27 cellular contexts compared by ENCODE assay signal in genomic region chr11:65216830-65217229, GRCh38. TPM values are rescaled to one million over a fixed set of nuclear protein-coding genes. Genes with fewer than 3 reads are reported as not detected.
DNase-seq lines count a peak whose midpoint lies in the region; ATAC-seq, FAIRE-seq and TF ChIP-seq lines count a peak whose summit lies in the region.
"Had no signal": no experiment of that assay in that cellular context is flagged by ENCODE, and none has a peak within 500 bp of the region (broad histone marks: within the 10 kb centered on the region; RNA-seq: fewer than 3 reads in every experiment).

No MANE protein-coding gene starts in this region.

- no peak for TF ChIP-seq CTCF in Panc1 (IDR thresholded peaks at IDR 0.05)
- TF ChIP-seq CTCF in HepG2 (CRISPR knock-in tag; IDR thresholded peaks at IDR 0.05), result no peak
- no peak for TF ChIP-seq CTCF in lower lobe of right lung (IDR thresholded peaks at IDR 0.05)
- no peak for TF ChIP-seq CTCF in CD14-positive monocyte (IDR thresholded peaks at IDR 0.05)

- no peak overlapping the region for H2AFZ ChIP-seq in HepG2 (ENCODE audit: low read length)

- TF ChIP-seq EP300 in HepG2 (IDR thresholded peaks at IDR 0.05; ENCODE audit: low read depth in 2 of 2, low read length in 2 of 2), result no peak
- TF ChIP-seq EP300 in HepG2 (CRISPR knock-in tag; IDR thresholded peaks at IDR 0.05; ENCODE audit: borderline replicate concordance), result no peak

- DNase-seq in stimulated activated naive CD8-positive, alpha-beta T cell treated with anti-CD3 and anti-CD28 coated beads, Interleukin-15, Interleukin-2, amounts not matched to agents 100 U/mL and 50 U/mL, for 24 hours, result no peak
- DNase-seq in stimulated activated naive CD8-positive, alpha-beta T cell treated with anti-CD3 and anti-CD28 coated beads, Interleukin-15, amount 100 ng/mL, for 72 hours, result no peak
- DNase-seq in Panc1 (ENCODE audit: low read depth, low spot score) (no peak), HepG2 (ENCODE audit: low spot score) (no peak), urothelium cell line (ENCODE audit: low spot score) (peak; percentile 3), lower lobe of right lung (no peak), CD14-positive monocyte (ENCODE audit: low spot score) (no peak)
- DNase-seq in activated effector memory CD4-positive, alpha-beta T cell treated with Interleukin-2 at 50 U/mL for 16 hours, result no peak
- DNase-seq: activated CD4-positive, alpha-beta T cell treated with anti-CD3 and anti-CD28 coated beads, Interleukin-2, amount 50 U/mL, for 1 hour; activated T-cell treated with anti-CD3 and anti-CD28 coated beads, Interleukin-2, amount 50 U/mL, for 48 hours; CD4-positive, alpha-beta memory T cell; DMS153; GF-D8; NCI-H1436 treated with DMSO at 0.1 percent for 48 hours; posterior cingulate gyrus; SHP77 treated with DMSO at 0.1 percent for 48 hours; stimulated activated CD4-positive, alpha-beta T cell treated with anti-CD3 and anti-CD28 coated beads, Interleukin-1b, Interleukin-23, amount 100 ng/mL, for 48 hours; stimulated activated naive CD4-positive, alpha-beta T cell had no signal

- H3K27ac Mint-ChIP-seq in stimulated activated naive CD8-positive, alpha-beta T cell treated with anti-CD3 and anti-CD28 coated beads, Interleukin-15, amount 100 ng/mL, for 72 hours, result peak overlapping the region in 1 of 2 donors; percentile 84
- no peak overlapping the region for H3K27ac Mint-ChIP-seq in CD14-positive monocyte
- H3K27ac Mint-ChIP-seq: brain, mesothelial cell of epicardium had no signal

- H3K4me3 ChIP-seq in Panc1 (ENCODE audit: low read depth in 2 of 2, low read length in 2 of 2) (no peak overlapping the region), HepG2 (replicated peaks in 1 of 3; ENCODE audit: insufficient read depth in 1 of 3, low read depth in 2 of 3, low read length in 3 of 3) (no peak overlapping the region), lower lobe of right lung (no peak overlapping the region)
- H3K4me3 ChIP-seq: tibial nerve had no signal

- H3K27me3 ChIP-seq in Panc1 (ENCODE audit: control insufficient read depth, insufficient read depth, low read length), result no peaks in the 10 kb centered on the region
- H3K27me3 ChIP-seq in HepG2 (ENCODE audit: control insufficient read depth in 1 of 2, insufficient read depth in 2 of 2, low read length in 2 of 2), result peaks cover 0 to 4% of the 10 kb centered on the region in 2 experiments; a peak in 1 of 5 replicates
- H3K27me3 ChIP-seq in lower lobe of right lung (ENCODE audit: low read depth), result no peaks in the 10 kb centered on the region
- H3K27me3 ChIP-seq: tibial nerve had no signal

- no peaks in the 10 kb centered on the region for H4K20me1 ChIP-seq in HepG2 (ENCODE audit: insufficient read depth, low read length)

- CTCF ChIA-PET in Panc1 (lab: Charles Lee), result no interaction called here
- CTCF ChIA-PET in HepG2 (lab: Yijun Ruan, JAX; ENCODE audit: low intra/inter-chr PET ratio, low total read pairs), result no interaction called here

- BruUV-seq in Panc1 (replicated peaks; lab: Mats Ljungman, UMichigan) (no TSS peak), HepG2 (replicated peaks; lab: Mats Ljungman, UMichigan) (no TSS peak)

- FAIRE-seq in HepG2 (lab: Jason Lieb, UNC), result no peak
- no peak for FAIRE-seq in urothelium cell line (lab: Jason Lieb, UNC)
- FAIRE-seq: colon, H54 had no signal

- H3K9me3 ChIP-seq in Panc1 (ENCODE audit: control insufficient read depth, insufficient read depth, low read depth, low read length), result no peaks in the 10 kb centered on the region
- no peaks in the 10 kb centered on the region for H3K9me3 ChIP-seq in HepG2 (ENCODE audit: low read length)
- H3K9me3 ChIP-seq in lower lobe of right lung, result no peaks in the 10 kb centered on the region
- H3K9me3 ChIP-seq: tibial nerve had no signal

- 52% methylated on average over 5 of the region's 6 CpGs for WGBS in HepG2 (ENCODE audit: low lambda C conversion rate)

- no peak for TF ChIP-seq POLR2A in HepG2 (IDR thresholded peaks at IDR 0.05; ENCODE audit: insufficient read depth in 1 of 2, low read depth in 2 of 2, low read length in 2 of 2)

- peak overlapping the region in 1 of 2 donors; percentile 39 for H3K4me3 Mint-ChIP-seq in stimulated activated naive CD8-positive, alpha-beta T cell treated with anti-CD3 and anti-CD28 coated beads, Interleukin-15, amount 100 ng/mL, for 72 hours
- no peak overlapping the region for H3K4me3 Mint-ChIP-seq in CD14-positive monocyte
- H3K4me3 Mint-ChIP-seq: brain; CD4-positive, alpha-beta memory T cell; mesothelial cell of epicardium; natural killer cell treated with Interleukin-12 subunit alpha and Interleukin-12 subunit beta and Interleukin-15 and Interleukin-18, amount 100 ng/mL, for 72 hours had no signal

- intact Hi-C loops in Panc1 (cut with micrococcal nuclease; ENCODE audit: unreplicated experiment) (no loop called here), HepG2 (cut with micrococcal nuclease; ENCODE audit: unreplicated experiment) (no loop called here), lower lobe of right lung (cut with DNase I) (no loop called here), CD14-positive monocyte (cut with micrococcal nuclease) (no loop called here)

- POLR2A ChIA-PET in Panc1 (lab: Charles Lee), result no interaction called here
- POLR2A ChIA-PET in HepG2 (lab: Yijun Ruan, JAX), result no interaction called here

- H3K9me3 Mint-ChIP-seq in stimulated activated naive CD8-positive, alpha-beta T cell treated with anti-CD3 and anti-CD28 coated beads, Interleukin-15, amount 100 ng/mL, for 72 hours, result peaks cover 0 to 7% of the 10 kb centered on the region in 2 donors
- no peaks in the 10 kb centered on the region for H3K9me3 Mint-ChIP-seq in CD14-positive monocyte
- H3K9me3 Mint-ChIP-seq: CD4-positive, alpha-beta memory T cell; mesothelial cell of epicardium had no signal

- TF ChIP-seq RAD21 in HepG2 (CRISPR knock-in tag; IDR thresholded peaks at IDR 0.05), result no peak

- H3K36me3 ChIP-seq in Panc1 (ENCODE audit: control insufficient read depth, insufficient read depth, low read length) (no peaks in the 10 kb centered on the region), HepG2 (replicated peaks in 1 of 2; ENCODE audit: control insufficient read depth in 1 of 2, insufficient read depth in 2 of 2, low read length in 2 of 2) (no peaks in the 10 kb centered on the region), lower lobe of right lung (peaks cover 4% of the 10 kb centered on the region)

- H3K27me3 Mint-ChIP-seq in stimulated activated naive CD8-positive, alpha-beta T cell treated with anti-CD3 and anti-CD28 coated beads, Interleukin-15, amount 100 ng/mL, for 72 hours, result no peaks in the 10 kb centered on the region
- peaks cover 0 to 6% (median 5%) of the 10 kb centered on the region in 3 donors for H3K27me3 Mint-ChIP-seq in CD14-positive monocyte (ENCODE audit: low read depth in 3 of 3)
- H3K27me3 Mint-ChIP-seq: brain; CD4-positive, alpha-beta memory T cell had no signal

- peaks cover 3 to 4% of the 10 kb centered on the region in 2 donors for H3K36me3 Mint-ChIP-seq in CD14-positive monocyte
- H3K36me3 Mint-ChIP-seq: brain; CD4-positive, alpha-beta memory T cell; mesothelial cell of epicardium; natural killer cell treated with Interleukin-12 subunit alpha and Interleukin-12 subunit beta and Interleukin-15 and Interleukin-18, amount 100 ng/mL, for 72 hours had no signal

- H3K9ac ChIP-seq in HepG2 (ENCODE audit: insufficient read depth, low read depth, low read length), result no peak overlapping the region

- in situ Hi-C loops in Panc1 (cut with HindIII; ENCODE audit: low pct_unique_long_range_greater_than_20kb, low sequenced_read_pairs) (no loop called here), HepG2 (cut with HindIII; ENCODE audit: extremely low pct_ligation_motif_present, low pct_unique_long_range_greater_than_20kb) (loop anchor here (5.0 kb wide), 1 partner anchor 40 kb away; no protein-coding TSS in a partner anchor)

- H3K4me1 ChIP-seq in Panc1 (ENCODE audit: control insufficient read depth, insufficient read depth, low read length) (peaks cover 8% of the 10 kb centered on the region; the same call in 1 of the 2 replicates), HepG2 (ENCODE audit: insufficient read depth, low read length) (peaks cover 9% of the 10 kb centered on the region), lower lobe of right lung (peaks cover 8% of the 10 kb centered on the region)

- ATAC-seq in stimulated activated naive CD8-positive, alpha-beta T cell treated with anti-CD3 and anti-CD28 coated beads, Interleukin-15, Interleukin-2, amounts not matched to agents 100 U/mL and 50 U/mL, for 24 hours, result peak; percentile 12
- no peak for ATAC-seq in stimulated activated naive CD8-positive, alpha-beta T cell treated with anti-CD3 and anti-CD28 coated beads, Interleukin-15, amount 100 ng/mL, for 72 hours
- ATAC-seq in Panc1, result peak; percentile 17; the same call in 1 of the 2 replicates
- peak; percentile 20 for ATAC-seq in HepG2
- ATAC-seq in lower lobe of right lung, result no peak
- ATAC-seq: natural killer cell treated with Interleukin-12 subunit alpha and Interleukin-12 subunit beta and Interleukin-15 and Interleukin-18, amount 100 ng/mL, for 72 hours had no signal

- H3K4me1 Mint-ChIP-seq in stimulated activated naive CD8-positive, alpha-beta T cell treated with anti-CD3 and anti-CD28 coated beads, Interleukin-15, amount 100 ng/mL, for 72 hours, result peaks cover 39% of the 10 kb centered on the region
- H3K4me1 Mint-ChIP-seq in CD14-positive monocyte, result peaks cover 40% of the 10 kb centered on the region
- H3K4me1 Mint-ChIP-seq: brain had no signal

- H3K4me2 ChIP-seq in HepG2 (ENCODE audit: low read depth, low read length), result no peak overlapping the region

- H3K79me2 ChIP-seq in HepG2 (ENCODE audit: insufficient read depth, low read length), result no peaks in the 10 kb centered on the region

- H3K27ac ChIP-seq in Panc1 (ENCODE audit: low read length), result no peak overlapping the region
- H3K27ac ChIP-seq in HepG2 (ENCODE audit: extremely low read length, insufficient read depth, low read length), result no peak overlapping the region
- no peak overlapping the region for H3K27ac ChIP-seq in lower lobe of right lung
- H3K27ac ChIP-seq: tibial nerve had no signal

RNA-seq across cellular contexts. Expression of gene CAPN1, which starts 35.1 kb away (rescaled TPM):
- total RNA-seq in Panc1 (2021; ENCODE audit: unreplicated experiment) (256 TPM), HepG2 (2016; rRNA removed; fragmentation: Illumina TruSeq; extraction: Trizol) (51.2 and 57.3 TPM in 2 replicates), lower lobe of right lung (176 TPM)
- polyA plus RNA-seq in Panc1 (2012; ENCODE audit: insufficient read length), result 263 TPM
- total RNA-seq in HepG2 (2016; cell fraction: cytosol; rRNA removed; fragmentation: Illumina TruSeq; extraction: Trizol; ENCODE audit: low read depth), result 26.4 and 34.4 TPM in 2 replicates
- total RNA-seq in HepG2 (2016; cell fraction: insoluble cytoplasmic fraction; rRNA removed; fragmentation: Illumina TruSeq; extraction: Trizol), result 43.3 and 63.5 TPM in 2 replicates
- total RNA-seq in HepG2 (2016; cell fraction: membrane; rRNA removed; fragmentation: Illumina TruSeq; extraction: Trizol), result 26.6 and 29.7 TPM in 2 replicates
- total RNA-seq in HepG2 (2016; cell fraction: nucleus; rRNA removed; fragmentation: Illumina TruSeq; extraction: Trizol), result 37.0 and 44.2 TPM in 2 replicates
- polyA plus RNA-seq in HepG2 (2011; rRNA removed) (82.6 and 92.6 TPM in 2 replicates), CD14-positive monocyte (100 to 1,000 TPM; 129 to 140 TPM)
- polyA plus RNA-seq in HepG2 (2011; cell fraction: cytosol; rRNA removed), result 23.9 and 34.7 TPM in 2 replicates
- 429 and 543 TPM in 2 replicates for polyA plus RNA-seq in HepG2 (2011; cell fraction: nucleus; rRNA removed)
- polyA plus RNA-seq in HepG2 (2012), result 41.7 and 58.1 TPM in 2 replicates
- polyA plus RNA-seq in HepG2 (2016; cell fraction: cytosol; fragmentation: Illumina TruSeq; extraction: Trizol; ENCODE audit: low read depth), result 11.8 and 12.0 TPM in 2 replicates
- 39.8 and 54.5 TPM in 2 replicates for polyA plus RNA-seq in HepG2 (2016; cell fraction: insoluble cytoplasmic fraction; fragmentation: Illumina TruSeq; extraction: Trizol; ENCODE audit: low read depth)
- 24.4 and 28.3 TPM in 2 replicates for polyA plus RNA-seq in HepG2 (2016; cell fraction: membrane; fragmentation: Illumina TruSeq; extraction: Trizol; ENCODE audit: low read depth)
- polyA plus RNA-seq in HepG2 (2016; cell fraction: nucleus; fragmentation: Illumina TruSeq; extraction: Trizol; ENCODE audit: insufficient read depth, low read depth), result 116 and 118 TPM in 2 replicates
- 129 and 175 TPM in 2 replicates for polyA minus RNA-seq in HepG2 (2011; rRNA and poly(A)+ RNA removed; ENCODE audit: low replicate concordance)
- 33.2 and 36.8 TPM in 2 replicates for polyA minus RNA-seq in HepG2 (2011; cell fraction: cytosol; rRNA and poly(A)+ RNA removed)
- polyA minus RNA-seq in HepG2 (2011; cell fraction: nucleus; rRNA and poly(A)+ RNA removed), result 47.1 and 54.0 TPM in 2 replicates

RNA-seq across cellular contexts. Expression of gene POLA2, which starts 44.9 kb away (rescaled TPM):
- total RNA-seq in Panc1 (2021; ENCODE audit: unreplicated experiment) (39.0 TPM), HepG2 (2016; rRNA removed; fragmentation: Illumina TruSeq; extraction: Trizol) (10.7 and 15.6 TPM in 2 replicates), lower lobe of right lung (8.7 TPM)
- 31.1 TPM for polyA plus RNA-seq in Panc1 (2012; ENCODE audit: insufficient read length)
- total RNA-seq in HepG2 (2016; cell fraction: cytosol; rRNA removed; fragmentation: Illumina TruSeq; extraction: Trizol; ENCODE audit: low read depth), result 2.7 and 3.5 TPM in 2 replicates
- total RNA-seq in HepG2 (2016; cell fraction: insoluble cytoplasmic fraction; rRNA removed; fragmentation: Illumina TruSeq; extraction: Trizol), result 13.9 and 14.3 TPM in 2 replicates
- 3.6 and 4.5 TPM in 2 replicates for total RNA-seq in HepG2 (2016; cell fraction: membrane; rRNA removed; fragmentation: Illumina TruSeq; extraction: Trizol)
- total RNA-seq in HepG2 (2016; cell fraction: nucleus; rRNA removed; fragmentation: Illumina TruSeq; extraction: Trizol), result 17.7 and 18.6 TPM in 2 replicates
- polyA plus RNA-seq in HepG2 (2011; rRNA removed) (9.1 and 9.7 TPM in 2 replicates), CD14-positive monocyte (1 to 10 TPM; 4.0 to 5.2 TPM)
- polyA plus RNA-seq in HepG2 (2011; cell fraction: cytosol; rRNA removed), result 6.3 and 8.1 TPM in 2 replicates
- 8.7 and 12.1 TPM in 2 replicates for polyA plus RNA-seq in HepG2 (2011; cell fraction: nucleus; rRNA removed)
- polyA plus RNA-seq in HepG2 (2012), result 3.3 and 4.8 TPM in 2 replicates
- 0.57 and 0.88 TPM in 2 replicates for polyA plus RNA-seq in HepG2 (2016; cell fraction: cytosol; fragmentation: Illumina TruSeq; extraction: Trizol; ENCODE audit: low read depth)
- polyA plus RNA-seq in HepG2 (2016; cell fraction: insoluble cytoplasmic fraction; fragmentation: Illumina TruSeq; extraction: Trizol; ENCODE audit: low read depth), result 18.2 and 18.8 TPM in 2 replicates
- polyA plus RNA-seq in HepG2 (2016; cell fraction: membrane; fragmentation: Illumina TruSeq; extraction: Trizol; ENCODE audit: low read depth), result 2.6 and 3.0 TPM in 2 replicates
- 21.9 and 25.4 TPM in 2 replicates for polyA plus RNA-seq in HepG2 (2016; cell fraction: nucleus; fragmentation: Illumina TruSeq; extraction: Trizol; ENCODE audit: insufficient read depth, low read depth)
- polyA minus RNA-seq in HepG2 (2011; rRNA and poly(A)+ RNA removed; ENCODE audit: low replicate concordance), result 19.5 and 152 TPM in 2 replicates
- 3.6 and 4.1 TPM in 2 replicates for polyA minus RNA-seq in HepG2 (2011; cell fraction: cytosol; rRNA and poly(A)+ RNA removed)
- polyA minus RNA-seq in HepG2 (2011; cell fraction: nucleus; rRNA and poly(A)+ RNA removed), result 11.4 and 14.9 TPM in 2 replicates

RNA-seq across cellular contexts. Expression of gene SPDYC, which starts 46.8 kb away (rescaled TPM):
- total RNA-seq in Panc1 (2021; ENCODE audit: unreplicated experiment) (not detected), HepG2 (2016; rRNA removed; fragmentation: Illumina TruSeq; extraction: Trizol) (0.15 TPM in 1 of 2 replicates, not detected in the other), lower lobe of right lung (not detected)
- not detected for polyA plus RNA-seq in Panc1 (2012; ENCODE audit: insufficient read length)
- total RNA-seq in HepG2 (2016; cell fraction: cytosol; rRNA removed; fragmentation: Illumina TruSeq; extraction: Trizol; ENCODE audit: low read depth), result not detected in 2 replicates
- total RNA-seq in HepG2 (2016; cell fraction: insoluble cytoplasmic fraction; rRNA removed; fragmentation: Illumina TruSeq; extraction: Trizol), result 0.15 and 0.19 TPM in 2 replicates
- not detected in 2 replicates for total RNA-seq in HepG2 (2016; cell fraction: membrane; rRNA removed; fragmentation: Illumina TruSeq; extraction: Trizol)
- not detected in 2 replicates for total RNA-seq in HepG2 (2016; cell fraction: nucleus; rRNA removed; fragmentation: Illumina TruSeq; extraction: Trizol)
- polyA plus RNA-seq in HepG2 (2011; rRNA removed) (0.26 and 0.33 TPM in 2 replicates), CD14-positive monocyte (under 1 TPM in 1 of 2 donors, not detected in 1; 0.64 TPM)
- 0.18 and 0.28 TPM in 2 replicates for polyA plus RNA-seq in HepG2 (2011; cell fraction: cytosol; rRNA removed)
- 0.42 and 0.71 TPM in 2 replicates for polyA plus RNA-seq in HepG2 (2011; cell fraction: nucleus; rRNA removed)
- 0.39 and 0.44 TPM in 2 replicates for polyA plus RNA-seq in HepG2 (2012)
- polyA plus RNA-seq in HepG2 (2016; cell fraction: cytosol; fragmentation: Illumina TruSeq; extraction: Trizol; ENCODE audit: low read depth), result not detected in 2 replicates
- polyA plus RNA-seq in HepG2 (2016; cell fraction: insoluble cytoplasmic fraction; fragmentation: Illumina TruSeq; extraction: Trizol; ENCODE audit: low read depth), result not detected in 2 replicates
- not detected in 2 replicates for polyA plus RNA-seq in HepG2 (2016; cell fraction: membrane; fragmentation: Illumina TruSeq; extraction: Trizol; ENCODE audit: low read depth)
- polyA plus RNA-seq in HepG2 (2016; cell fraction: nucleus; fragmentation: Illumina TruSeq; extraction: Trizol; ENCODE audit: insufficient read depth, low read depth), result 0.52 TPM in 1 of 2 replicates, not detected in the other
- not detected in 2 replicates for polyA minus RNA-seq in HepG2 (2011; rRNA and poly(A)+ RNA removed; ENCODE audit: low replicate concordance)
- polyA minus RNA-seq in HepG2 (2011; cell fraction: cytosol; rRNA and poly(A)+ RNA removed), result 0.59 TPM in 1 of 2 replicates, not detected in the other
- polyA minus RNA-seq in HepG2 (2011; cell fraction: nucleus; rRNA and poly(A)+ RNA removed), result not detected in 2 replicates
- total RNA-seq: CD4-positive, alpha-beta memory T cell; M059J; mesothelial cell of epicardium; natural killer cell treated with Interleukin-12 subunit alpha and Interleukin-12 subunit beta and Interleukin-15 and Interleukin-18, amount 100 ng/mL, for 72 hours; OCI-LY7; T-helper 1 cell treated with Interleukin-12 subunit alpha and Interleukin-12 subunit beta and Interleukin-4 antibody, amounts not matched to agents 30 ng/mL and 1 ng/mL, for 36 hours; tibial nerve had no signal
- polyA plus RNA-seq: CD4-positive, alpha-beta memory T cell had no signal

Comparison
In these comparisons a context has a peak if more than half of its experiments do, and no peak if none do; other contexts are left out.
1. ATAC-seq: peak in stimulated activated naive CD8-positive, alpha-beta T cell treated with anti-CD3 and anti-CD28 coated beads, Interleukin-15, Interleukin-2, amounts not matched to agents 100 U/mL and 50 U/mL, for 24 hours (single experiment), Panc1 (single experiment) and HepG2 (single experiment); none in stimulated activated naive CD8-positive, alpha-beta T cell treated with anti-CD3 and anti-CD28 coated beads, Interleukin-15, amount 100 ng/mL, for 72 hours (single experiment) and lower lobe of right lung (0 of 2).